Comparison of ENCODE assay signal across 34 cellular contexts in the genomic region with DNA sequence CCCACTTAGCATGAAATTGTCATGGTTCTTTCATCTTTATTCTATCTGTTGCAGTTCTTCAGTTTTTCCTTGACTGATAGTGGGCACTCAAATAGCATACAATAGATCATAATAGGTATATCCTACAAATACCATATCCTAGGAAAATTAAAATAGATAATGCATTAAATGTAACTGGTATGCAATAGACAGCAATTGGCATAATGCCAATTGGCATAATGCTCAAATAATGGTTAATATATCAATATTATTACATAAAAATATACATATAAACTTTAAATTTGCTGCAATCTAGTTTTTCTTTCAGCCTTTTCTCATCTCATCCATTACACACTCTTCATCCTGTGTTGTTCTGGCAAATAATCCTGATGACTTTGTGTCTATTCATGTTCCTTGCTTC.
"Had no signal": no experiment of that assay in that cellular context is flagged by ENCODE, and none has a peak within 500 bp of the region (broad histone marks: within the 10 kb centered on the region; RNA-seq: fewer than 3 reads in every experiment).

No MANE protein-coding gene starts in this region.

- ATAC-seq: activated naive CD4-positive, alpha-beta T cell treated with anti-CD3 and anti-CD28 coated beads, Interleukin-2, amount 50 U/mL, for 72 hours; activated naive CD8-positive, alpha-beta T cell treated with anti-CD3 and anti-CD28 coated beads, Interleukin-2, amount 50 U/mL, for 24 hours; activated T-cell treated with anti-CD3 and anti-CD28 coated beads, Interleukin-2, amount 50 U/mL, for 4 hours; activated T-cell treated with anti-CD3 and anti-CD28 coated beads, Interleukin-2, amount 50 U/mL, for 72 hours; activated T-helper 17 cell treated with anti-CD3 and anti-CD28 coated beads, Interleukin-2, amount 50 U/mL, for 72 hours; body of pancreas had no signal

- H3K4me1 ChIP-seq: adrenal gland, ascending aorta, body of pancreas, breast epithelium had no signal

- DNase-seq: activated effector memory CD4-positive, alpha-beta T cell treated with anti-CD3 and anti-CD28 coated beads, Interleukin-2, amount 50 U/mL, for 16 hours; activated effector memory CD4-positive, alpha-beta T cell treated with Interleukin-2 at 50 U/mL for 16 hours; activated gamma-delta T cell; activated gamma-delta T cell treated with Interleukin-2 at 50 U/mL for 16 hours; activated naive CD4-positive, alpha-beta T cell; activated naive CD4-positive, alpha-beta T cell treated with anti-CD3 and anti-CD28 coated beads for 36 hours; activated naive CD4-positive, alpha-beta T cell treated with anti-CD3 and anti-CD28 coated beads, Interleukin-2, amount 10 ng/mL, durations not matched to agents 7 days and 5 days; activated naive CD4-positive, alpha-beta T cell treated with anti-CD3 and anti-CD28 coated beads, Interleukin-2, amount 50 U/mL, for 16 hours; activated naive CD4-positive, alpha-beta T cell treated with Interleukin-2 at 50 U/mL for 16 hours; activated naive CD8-positive, alpha-beta T cell treated with anti-CD3 and anti-CD28 coated beads for 36 hours; activated naive CD8-positive, alpha-beta T cell treated with anti-CD3 and anti-CD28 coated beads, Interleukin-2, amount 10 ng/mL, durations not matched to agents 7 days and 5 days; activated naive CD8-positive, alpha-beta T cell treated with anti-CD3 and anti-CD28 coated beads, Interleukin-2, amount 50 U/mL, for 24 hours; activated T-cell treated with anti-CD3 and anti-CD28 coated beads, Interleukin-2, amount 50 U/mL, for 1 hour; activated T-cell treated with anti-CD3 and anti-CD28 coated beads, Interleukin-2, amount 50 U/mL, for 24 hours; activated T-cell treated with anti-CD3 and anti-CD28 coated beads, Interleukin-2, amount 50 U/mL, for 4 hours; activated T-cell treated with anti-CD3 and anti-CD28 coated beads, Interleukin-2, amount 50 U/mL, for 48 hours; activated T-cell treated with anti-CD3 and anti-CD28 coated beads, Interleukin-2, amount 50 U/mL, for 72 hours; adrenal gland; amniotic stem cell; amygdala; anterior cingulate cortex; aorta; body of pancreas; brain microvascular endothelial cell; caudate nucleus; central memory CD4-positive, alpha-beta T cell; cerebellar nuclear complex had no signal

- H3K4me3 ChIP-seq: adrenal gland, ascending aorta, body of pancreas, breast epithelium, cardiac muscle cell had no signal

- H3K27me3 ChIP-seq: adrenal gland, ascending aorta, body of pancreas, brain microvascular endothelial cell, breast epithelium, cardiac muscle cell had no signal

- H3K9me3 ChIP-seq: adrenal gland, ascending aorta, body of pancreas, breast epithelium had no signal

- FAIRE-seq: astrocyte, bronchial epithelial cell had no signal

- H3K27ac ChIP-seq: adrenal gland, ascending aorta, body of pancreas, brain microvascular endothelial cell, breast epithelium, cardiac muscle cell had no signal

- H3K36me3 ChIP-seq: adrenal gland, ascending aorta, brain microvascular endothelial cell, breast epithelium, cardiac muscle cell had no signal
